In genomic region chr4:185020293-185020808, GRCh38 we compare ENCODE assay signal across 11 cellular contexts. TPM values are rescaled to one million over a fixed set of nuclear protein-coding genes. Genes with fewer than 3 reads are reported as not detected.
DNase-seq lines count a peak whose midpoint lies in the region; ATAC-seq and TF ChIP-seq lines count a peak whose summit lies in the region.
"Had no signal": no experiment of that assay in that cellular context is flagged by ENCODE, and none has a peak within 500 bp of the region (broad histone marks: within the 10 kb centered on the region; RNA-seq: fewer than 3 reads in every experiment).

No MANE protein-coding gene starts in this region.

- no peak overlapping the region for H4K8ac ChIP-seq in mesendoderm (ENCODE audit: low read depth, low read length)

- H3K79me1 ChIP-seq in mesendoderm (ENCODE audit: low read length): no peaks in the 10 kb centered on the region

- no peaks in the 10 kb centered on the region for H3K36me3 Mint-ChIP-seq in chondrocyte (ENCODE audit: low read depth)

- TF ChIP-seq EP300 in sigmoid colon (IDR thresholded peaks at IDR 0.05) (no peak), gastroesophageal sphincter (IDR thresholded peaks at IDR 0.05) (no peak)

- peaks cover 84% of the 10 kb centered on the region for H3K27me3 Mint-ChIP-seq in chondrocyte (ENCODE audit: low read depth)

- H3K27ac Mint-ChIP-seq in chondrocyte (ENCODE audit: unreplicated experiment): no peak overlapping the region

- CTCF ChIA-PET in HEK293T (lab: Yijun Ruan, JAX): interaction anchor here (0.6 kb wide), 1 partner anchor 227 kb away, joined by 3 read pairs; no protein-coding TSS in a partner anchor

- H3K27me3 ChIP-seq in ACC112 (ENCODE audit: insufficient read depth, low read length) (peaks cover 99% of the 10 kb centered on the region), mesendoderm (ENCODE audit: insufficient read depth, low read length, poor library complexity) (peaks cover 94% of the 10 kb centered on the region), sigmoid colon (peaks cover 21 to 95% (median 71%) of the 10 kb centered on the region in 3 donors), gastroesophageal sphincter (peaks cover 93% of the 10 kb centered on the region)

- peak overlapping the region; percentile 20 for H3K56ac ChIP-seq in mesendoderm (ENCODE audit: low read length)

- H2AFZ ChIP-seq in ACC112 (ENCODE audit: low read length, unreplicated experiment): no peak overlapping the region

- peaks cover 32% of the 10 kb centered on the region for H3K4me1 Mint-ChIP-seq in chondrocyte (ENCODE audit: low read depth)

- H3K23ac ChIP-seq in mesendoderm (ENCODE audit: low read length): no peak overlapping the region

- H4K5ac ChIP-seq in mesendoderm (ENCODE audit: low read length): no peak overlapping the region

- ATAC-seq in gastroesophageal sphincter: no peak

- intact Hi-C loops in sigmoid colon (cut with DNase I): no loop called here

- POLR2A ChIA-PET in HEK293T (lab: Yijun Ruan, JAX): interaction anchor here (0.7 to 1.0 kb wide), 2 partner anchors 9 to 286 kb away, joined by 4 read pairs; partner anchors contain the start of gene CENPU

- H2AK5ac ChIP-seq in mesendoderm (ENCODE audit: low read length): no peak overlapping the region

- H3K27ac ChIP-seq in ACC112 (ENCODE audit: low read depth, low read length) (no peak overlapping the region), mesendoderm (ENCODE audit: low read depth, low read length) (no peak overlapping the region), sigmoid colon (no peak overlapping the region), gastroesophageal sphincter (no peak overlapping the region)

- H3K18ac ChIP-seq in mesendoderm (ENCODE audit: low read length): no peak overlapping the region

- WGBS in mesendoderm (ENCODE audit: extremely low coverage, insufficient coverage, low lambda C conversion rate): no CpG with 5 or more reads among the region's 48 CpGs
- 3 to 9% methylated on average over 48 of the region's 48 CpGs for WGBS in sigmoid colon, 2 donors
- 2% methylated on average over 9 of the region's 48 CpGs; no CpG with 5 or more reads in 1 of the 2 donors for WGBS in gastroesophageal sphincter (ENCODE audit: low coverage in 1 of 2), 2 donors

- DNase-seq in HEK293T (ENCODE audit: extremely low spot score): no peak
- no peak for DNase-seq in chondrocyte (ENCODE audit: low spot score)
- peak; percentile 61 for DNase-seq in mesendoderm
- no peak for DNase-seq in stimulated activated CD4-positive, alpha-beta T cell treated with anti-CD3 and anti-CD28 coated beads, Interleukin-4, amount 100 ng/mL, for 24 hours
- no peak for DNase-seq in sigmoid colon
- DNase-seq in NCI-H82 (lab: John Stamatoyannopoulos, UW): no peak
- DNase-seq: anterior cingulate cortex, SHP77 treated with DMSO at 0.1 percent for 48 hours had no signal

- TF ChIP-seq CTCF in chondrocyte (IDR thresholded peaks at IDR 0.05) (no peak), sigmoid colon (IDR thresholded peaks at IDR 0.05) (no peak), gastroesophageal sphincter (IDR thresholded peaks at IDR 0.05) (no peak)

- H3K36me3 ChIP-seq in ACC112 (ENCODE audit: insufficient read depth, low read length) (no peaks in the 10 kb centered on the region), mesendoderm (ENCODE audit: control insufficient read depth, insufficient read depth, low read length) (no peaks in the 10 kb centered on the region), sigmoid colon (no peaks in the 10 kb centered on the region), gastroesophageal sphincter (no peaks in the 10 kb centered on the region)

- H3K9me3 Mint-ChIP-seq in chondrocyte (ENCODE audit: low read depth): no peaks in the 10 kb centered on the region

- H3K4me3 ChIP-seq in ACC112 (ENCODE audit: low read depth, low read length) (peak overlapping the region; percentile 33; the same call in 1 of the 2 replicates), mesendoderm (ENCODE audit: low read length) (no peak overlapping the region), sigmoid colon (no peak overlapping the region), gastroesophageal sphincter (peak overlapping the region in 1 of 2 donors; percentile 16)

- H2BK120ac ChIP-seq in mesendoderm (ENCODE audit: low read depth, low read length): no peak overlapping the region

- H3K4ac ChIP-seq in mesendoderm (ENCODE audit: low read depth, low read length): no peak overlapping the region

- no peak overlapping the region for H2BK5ac ChIP-seq in mesendoderm (ENCODE audit: low read length)

- H3K79me2 ChIP-seq in ACC112 (ENCODE audit: control insufficient read depth, insufficient read depth, low read length, unreplicated experiment) (no peaks in the 10 kb centered on the region), mesendoderm (ENCODE audit: control insufficient read depth, insufficient read depth, low read length) (no peaks in the 10 kb centered on the region)

- H3K4me1 ChIP-seq in ACC112 (ENCODE audit: control insufficient read depth, insufficient read depth, low read length, unreplicated experiment) (no peaks in the 10 kb centered on the region), mesendoderm (ENCODE audit: control insufficient read depth, low read depth, low read length) (no peaks in the 10 kb centered on the region), sigmoid colon (peaks cover 0 to 24% (median 17%) of the 10 kb centered on the region in 4 donors), gastroesophageal sphincter (peaks cover 0 to 60% (median 11%) of the 10 kb centered on the region in 3 donors)

- no peak overlapping the region for H3K9ac ChIP-seq in mesendoderm (ENCODE audit: low read length)

- H3K9me3 ChIP-seq in sigmoid colon (no peaks in the 10 kb centered on the region), gastroesophageal sphincter (no peaks in the 10 kb centered on the region)

- H3K4me3 Mint-ChIP-seq in chondrocyte (ENCODE audit: unreplicated experiment): peak overlapping the region; percentile 54

- no peak overlapping the region for H2BK15ac ChIP-seq in mesendoderm (replicated peaks; ENCODE audit: low read depth)

- TF ChIP-seq POLR2A in sigmoid colon (IDR thresholded peaks at IDR 0.05) (no peak), gastroesophageal sphincter (IDR thresholded peaks at IDR 0.05) (no peak)

- peak overlapping the region; percentile 58 for H3K4me2 ChIP-seq in mesendoderm (ENCODE audit: low read length)

TF ChIP-seq in HEK293T, 16 proteins besides CTCF, POLR2A, EP300 and RAD21:
- TF ChIP-seq NFRKB (IDR thresholded peaks at IDR 0.05): no peak
- no peak for TF ChIP-seq SUZ12 (IDR thresholded peaks at IDR 0.05)
- TF ChIP-seq ELF4 (IDR thresholded peaks at IDR 0.05): no peak
- peak; percentile 29; the same call in 1 of the 2 replicates for TF ChIP-seq L3MBTL2 (conservative IDR thresholded peaks at IDR 0.05)
- TF ChIP-seq HDGF (IDR thresholded peaks at IDR 0.05; ENCODE audit: borderline replicate concordance): no peak
- TF ChIP-seq LEF1 (IDR thresholded peaks at IDR 0.05; ENCODE audit: borderline replicate concordance): no peak
- TF ChIP-seq FOXA1 (IDR thresholded peaks at IDR 0.05): no peak
- no peak for TF ChIP-seq FOXK2 (IDR thresholded peaks at IDR 0.05)

RNA-seq across cellular contexts. Expression of gene HELT, which starts 2.1 kb away (rescaled TPM):
- not detected in 3 replicates for total RNA-seq in chondrocyte
- not detected for polyA plus RNA-seq in mesendoderm (2013, experiment 1 of 2)
- polyA plus RNA-seq in mesendoderm (2013, experiment 2 of 2): not detected
- not detected for total RNA-seq in sigmoid colon
- not detected for polyA plus RNA-seq in sigmoid colon
- not detected for total RNA-seq in gastroesophageal sphincter
- total RNA-seq: temporal lobe had no signal
